8 cellular contexts compared by ENCODE assay signal in the genomic region with DNA sequence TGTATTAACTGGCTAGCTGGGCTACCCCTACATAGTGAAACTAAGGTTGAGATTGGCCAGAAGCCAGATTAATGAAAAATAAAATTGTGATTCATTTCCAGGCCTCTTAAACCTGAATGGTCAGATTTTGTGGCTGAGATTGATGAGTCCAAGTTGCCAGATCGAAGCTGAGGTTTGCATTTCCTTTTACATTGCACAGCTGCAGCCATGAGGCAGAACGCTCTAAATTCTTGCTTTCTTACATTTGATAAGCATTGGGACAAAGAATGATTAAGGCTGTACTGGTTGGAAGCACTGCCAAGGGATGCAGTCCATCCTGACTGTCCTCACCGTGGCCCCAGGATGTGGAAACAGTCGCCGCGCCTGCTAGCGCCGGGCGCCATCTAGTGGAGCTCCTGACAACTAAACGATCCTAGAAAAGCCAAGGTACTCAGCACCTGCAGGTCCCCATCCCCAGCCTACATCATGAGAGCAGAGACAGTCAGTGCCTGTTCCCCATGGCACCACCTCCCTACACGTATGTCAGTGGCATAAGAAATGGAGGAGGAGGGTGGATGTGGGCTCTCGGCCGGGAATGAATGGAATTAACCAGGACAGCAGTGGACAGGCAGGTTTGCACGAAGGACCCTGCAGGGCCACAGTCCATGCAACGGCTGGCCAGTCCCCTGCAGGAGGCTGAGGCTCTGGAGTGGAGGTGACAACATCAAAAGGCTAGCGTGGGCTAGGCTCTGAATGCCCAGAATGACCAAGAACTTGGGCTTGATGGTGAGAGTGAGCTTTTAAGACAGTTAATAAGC. TPM values are rescaled to one million over a fixed set of nuclear protein-coding genes. Genes with fewer than 3 reads are reported as not detected.
DNase-seq lines count a peak whose midpoint lies in the region; ATAC-seq and TF ChIP-seq lines count a peak whose summit lies in the region.

No MANE protein-coding gene starts in this region.

- peaks cover 17% of the 10 kb centered on the region for H3K27me3 Mint-ChIP-seq in activated T-cell treated with anti-CD3 and anti-CD28 coated beads, Interleukin-2, amount 50 U/mL, for 4 hours (ENCODE audit: low read depth)

- H3K27me3 ChIP-seq in Peyer's patch = no peaks in the 10 kb centered on the region
- H3K27me3 ChIP-seq in neutrophil = no peaks in the 10 kb centered on the region
- no peaks in the 10 kb centered on the region for H3K27me3 ChIP-seq in testis

- H3K9me3 Mint-ChIP-seq in activated T-cell treated with anti-CD3 and anti-CD28 coated beads, Interleukin-2, amount 50 U/mL, for 4 hours = no peaks in the 10 kb centered on the region

- H3K4me1 Mint-ChIP-seq in activated T-cell treated with anti-CD3 and anti-CD28 coated beads, Interleukin-2, amount 50 U/mL, for 4 hours (ENCODE audit: low read depth) = peaks cover 2% of the 10 kb centered on the region

- peaks cover 0 to 51% (median 0%) of the 10 kb centered on the region in 3 donors for H3K36me3 ChIP-seq in Peyer's patch
- no peaks in the 10 kb centered on the region for H3K36me3 ChIP-seq in neutrophil
- H3K36me3 ChIP-seq in testis (ENCODE audit: low read depth, missing control alignments) = no peaks in the 10 kb centered on the region

- no peaks in the 10 kb centered on the region for H3K9me3 ChIP-seq in Peyer's patch
- H3K9me3 ChIP-seq in neutrophil = no peaks in the 10 kb centered on the region
- H3K9me3 ChIP-seq in testis = no peaks in the 10 kb centered on the region

- ATAC-seq in activated T-cell treated with anti-CD3 and anti-CD28 coated beads, Interleukin-2, amount 50 U/mL, for 4 hours = peak; percentile 78 to 81
- no peak for ATAC-seq in HG02610 (IDR thresholded peaks at IDR 0.05; ENCODE audit: unreplicated experiment)

- peak; percentile 85 for DNase-seq in DMS53 (lab: John Stamatoyannopoulos, UW)
- peak; percentile 58 for DNase-seq in KBM-7
- peak; percentile 58 to 87 (median 84) for DNase-seq in Peyer's patch
- DNase-seq in activated T-cell treated with anti-CD3 and anti-CD28 coated beads, Interleukin-2, amount 50 U/mL, for 4 hours = peak; percentile 60
- DNase-seq in fibroblast of mammary gland (ENCODE audit: low read depth) = peak; percentile 94
- DNase-seq in testis = peak; percentile 81

- H3K4me1 ChIP-seq in Peyer's patch = no peaks in the 10 kb centered on the region
- H3K4me1 ChIP-seq in neutrophil (ENCODE audit: control insufficient read depth in 1 of 2, insufficient read depth in 1 of 2, low read depth in 1 of 2, low read length in 1 of 2) = peaks cover 22 to 25% of the 10 kb centered on the region in 2 experiments
- H3K4me1 ChIP-seq in testis = no peaks in the 10 kb centered on the region

- TF ChIP-seq CTCF in Peyer's patch (IDR thresholded peaks at IDR 0.05) = peak; percentile 35 to 91 (median 84)
- TF ChIP-seq CTCF in fibroblast of mammary gland (conservative IDR thresholded peaks at IDR 0.05; ENCODE audit: control insufficient read depth, insufficient read depth, low read depth, low read length) = peak; percentile 93
- TF ChIP-seq CTCF in neutrophil (IDR thresholded peaks at IDR 0.05) = peak; percentile 24
- peak; percentile 29 to 82 (median 71) for TF ChIP-seq CTCF in testis (IDR thresholded peaks at IDR 0.05)

- WGBS in testis, 2 donors = 34 to 55% methylated on average over 14 to 16 of the region's 16 CpGs

- no peaks in the 10 kb centered on the region for H3K36me3 Mint-ChIP-seq in activated T-cell treated with anti-CD3 and anti-CD28 coated beads, Interleukin-2, amount 50 U/mL, for 4 hours (ENCODE audit: insufficient read depth)

- H3K4me3 Mint-ChIP-seq in activated T-cell treated with anti-CD3 and anti-CD28 coated beads, Interleukin-2, amount 50 U/mL, for 4 hours = no peak overlapping the region

- H3K27ac ChIP-seq in Peyer's patch (no peak overlapping the region), neutrophil (no peak overlapping the region), testis (no peak overlapping the region)

- TF ChIP-seq POLR2A in Peyer's patch (IDR thresholded peaks at IDR 0.05) = no peak
- no peak for TF ChIP-seq POLR2A in testis (IDR thresholded peaks at IDR 0.05)

- intact Hi-C loops in testis (cut with DNase I; ENCODE audit: low total_unique reads) = loop anchor here (5.0 kb wide), 1 partner anchor 450 kb away; no protein-coding TSS in a partner anchor

- in situ Hi-C loops in KBM-7 (cut with MboI; ENCODE audit: low pct_unique_long_range_greater_than_20kb, low sequenced_read_pairs) = loop anchor here (10.0 to 25.0 kb wide), 2 partner anchors 255 to 448 kb away; no protein-coding TSS in a partner anchor

- H3K4me3 ChIP-seq in Peyer's patch = no peak overlapping the region
- no peak overlapping the region for H3K4me3 ChIP-seq in fibroblast of mammary gland (ENCODE audit: control insufficient read depth, low read depth, low read length)
- H3K4me3 ChIP-seq in neutrophil (ENCODE audit: low read depth in 1 of 2, low read length in 1 of 2) = no peak overlapping the region
- H3K4me3 ChIP-seq in testis = no peak overlapping the region

RNA-seq across cellular contexts. Expression of gene PXDC1, which starts 19.0 kb away (rescaled TPM):
- 10 to 100 TPM; 35.5 to 69.4 (median 61.1) TPM for total RNA-seq in Peyer's patch
- 1 to 10 TPM; 1.6 to 4.7 (median 2.2) TPM for total RNA-seq in activated T-cell treated with anti-CD3 and anti-CD28 coated beads, Interleukin-2, amount 50 U/mL, for 4 hours
- total RNA-seq in testis = 10 to 100 TPM; 14.3 to 38.2 TPM
- polyA plus RNA-seq in testis (ENCODE audit: insufficient read depth, low read depth, low replicate concordance) = 16.9 TPM

Comparison
In these comparisons a context has a peak if more than half of its experiments do, and no peak if none do; other contexts are left out.
1. CTCF ChIP-seq: peak in every context shown above with its lines; median percentile 93 in fibroblast of mammary gland; 84 in Peyer's patch; 71 in testis; 24 in neutrophil.